In the genomic region with DNA sequence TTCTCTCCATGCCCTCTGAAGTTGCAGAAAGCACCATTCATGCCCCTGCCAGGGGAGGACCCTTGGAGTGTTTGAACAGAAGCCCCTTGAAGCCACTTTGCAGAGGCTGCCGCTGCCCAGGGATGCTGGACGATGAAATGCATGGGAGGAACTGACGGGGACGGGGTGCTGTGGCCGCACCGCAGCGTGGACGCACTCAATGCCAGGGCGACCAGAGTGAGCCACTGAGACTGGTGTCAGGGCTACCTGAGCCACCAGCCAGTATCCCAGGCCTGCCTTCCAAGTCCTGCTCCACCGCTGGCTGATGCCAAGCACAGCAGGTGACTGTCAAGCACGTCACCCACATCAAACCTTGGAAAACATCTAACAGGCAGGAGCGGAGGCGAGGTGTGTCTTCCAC, we compare ENCODE assay signal across 30 cellular contexts. TPM values are rescaled to one million over a fixed set of nuclear protein-coding genes. Genes with fewer than 3 reads are reported as not detected.
"Had no signal": no experiment of that assay in that cellular context is flagged by ENCODE, and none has a peak within 500 bp of the region (broad histone marks: within the 10 kb centered on the region; RNA-seq: fewer than 3 reads in every experiment).

No MANE protein-coding gene starts in this region.

- H3K27ac ChIP-seq: colonic mucosa, epithelial cell of prostate, esophagus squamous epithelium, gastrocnemius medialis, heart right ventricle, left lung, lower lobe of right lung had no signal

- H3K4me3 ChIP-seq: colonic mucosa, esophagus squamous epithelium, gastrocnemius medialis, heart right ventricle, left lung, lower lobe of right lung, mucosa of descending colon had no signal

- H3K36me3 ChIP-seq: colonic mucosa, esophagus squamous epithelium, gastrocnemius medialis, heart right ventricle, left lung, lower lobe of right lung had no signal

- H3K9me3 ChIP-seq: colonic mucosa, esophagus squamous epithelium, gastrocnemius medialis, heart right ventricle, left lung, lower lobe of right lung, mucosa of descending colon had no signal

- H3K27ac Mint-ChIP-seq: dendritic cell treated with granulocyte-macrophage colony-stimulating factor and Interleukin-4, amounts not matched to agents 40 ng/mL and 50 ng/mL, for 4 days; effector memory CD8-positive, alpha-beta T cell; endodermal cell; mesothelial cell of epicardium had no signal

- DNase-seq: colonic mucosa; cortex of kidney; effector CD8-positive, alpha-beta T cell; effector memory CD8-positive, alpha-beta T cell; endodermal cell; erythroblast; esophagus squamous epithelium; foreskin fibroblast; foreskin melanocyte; gastrocnemius medialis; glutamatergic neuron; head of caudate nucleus; heart right ventricle; hippocampal formation; left cardiac atrium; left ventricle myocardium superior; lower lobe of right lung; mesenchymal stem cell; mucosa of descending colon had no signal

- ATAC-seq: effector memory CD8-positive, alpha-beta T cell; gastrocnemius medialis; heart right ventricle; left cardiac atrium; left lung; left ventricle myocardium superior; lower lobe of right lung; mucosa of descending colon had no signal

- H3K4me3 Mint-ChIP-seq: dendritic cell treated with granulocyte-macrophage colony-stimulating factor and Interleukin-4, amounts not matched to agents 40 ng/mL and 50 ng/mL, for 4 days; effector memory CD8-positive, alpha-beta T cell; endodermal cell; mesothelial cell of epicardium had no signal

- H3K9me3 Mint-ChIP-seq: dendritic cell treated with granulocyte-macrophage colony-stimulating factor and Interleukin-4, amounts not matched to agents 40 ng/mL and 50 ng/mL, for 4 days; effector memory CD8-positive, alpha-beta T cell; endodermal cell; mesothelial cell of epicardium had no signal

- FAIRE-seq: endometrium, islet of Langerhans, keratinocyte had no signal

- H3K27me3 ChIP-seq: colonic mucosa, gastrocnemius medialis had no signal

- H3K4me1 ChIP-seq: colonic mucosa, esophagus squamous epithelium, gastrocnemius medialis, left lung, lower lobe of right lung had no signal

RNA-seq across cellular contexts. Expression of a gene that starts 17.6 kb away (rescaled TPM):
- total RNA-seq: colonic mucosa, esophagus mucosa, glomerular endothelial cell, lower lobe of right lung, lung microvascular endothelial cell, mesenteric fat pad had no signal
- polyA plus RNA-seq: keratinocyte had no signal
